ENCODE assay signal across 23 cellular contexts in the genomic region with DNA sequence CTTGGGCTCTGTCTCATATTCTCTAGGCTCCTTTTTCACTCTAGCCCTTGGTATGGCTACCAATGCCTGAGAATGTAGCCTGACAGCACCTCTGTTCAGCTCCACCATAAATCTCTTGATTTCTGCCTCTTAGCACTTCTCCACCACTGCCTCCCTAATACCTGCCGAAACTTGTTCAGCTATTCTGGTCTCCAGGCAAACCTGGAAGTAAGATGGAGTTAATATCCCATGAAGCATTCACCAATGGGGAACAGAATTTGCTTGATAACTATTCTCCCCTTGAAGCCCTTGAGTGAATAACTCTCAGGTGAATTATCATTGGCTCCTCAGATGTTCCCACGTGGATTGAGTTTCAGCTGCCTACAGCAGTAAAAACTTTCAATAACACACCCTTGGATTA.
"Had no signal": no experiment of that assay in that cellular context is flagged by ENCODE, and none has a peak within 500 bp of the region (broad histone marks: within the 10 kb centered on the region; RNA-seq: fewer than 3 reads in every experiment).

No MANE protein-coding gene starts in this region.

- H3K4me1 ChIP-seq: esophagus muscularis mucosa, gastrocnemius medialis, left ventricle myocardium inferior, parathyroid adenoma, testis, vagina had no signal

- H3K4me1 Mint-ChIP-seq: activated CD4-positive, alpha-beta memory T cell treated with anti-CD3 and anti-CD28 coated beads, Interleukin-2, amount 10 ng/mL, durations not matched to agents 7 days and 5 days had no signal

- H3K79me2 ChIP-seq: parathyroid adenoma had no signal

- H3K9me3 Mint-ChIP-seq: activated CD4-positive, alpha-beta memory T cell treated with anti-CD3 and anti-CD28 coated beads, Interleukin-2, amount 10 ng/mL, durations not matched to agents 7 days and 5 days; activated CD4-positive, alpha-beta T cell treated with anti-CD3 and anti-CD28 coated beads, Interleukin-2, amount 10 ng/mL, durations not matched to agents 24 days and 14 days; activated T-helper 1 cell treated with anti-CD3 and anti-CD28 coated beads, Interleukin-12 subunit alpha, Interleukin-12 subunit beta, Interleukin-2, Interleukin-4 antibody, amounts not matched to agents 30 ng/mL and 10 ng/mL and 1 ng/mL, durations not matched to agents 14 hours and 24 hours and 36 hours; T-helper 1 cell treated with Interleukin-12 subunit alpha and Interleukin-12 subunit beta and Interleukin-4 antibody, amounts not matched to agents 30 μg/mL and 1 μg/mL, for 36 hours had no signal

- H3K27ac Mint-ChIP-seq: activated CD4-positive, alpha-beta memory T cell treated with anti-CD3 and anti-CD28 coated beads, Interleukin-2, amount 10 ng/mL, durations not matched to agents 7 days and 5 days; activated CD4-positive, alpha-beta T cell treated with anti-CD3 and anti-CD28 coated beads, Interleukin-2, amount 10 ng/mL, durations not matched to agents 24 days and 14 days; activated naive CD4-positive, alpha-beta T cell treated with anti-CD3 and anti-CD28 coated beads, Interleukin-2, amount 50 U/mL, for 72 hours; activated T-helper 1 cell treated with anti-CD3 and anti-CD28 coated beads, Interleukin-12 subunit alpha, Interleukin-12 subunit beta, Interleukin-2, Interleukin-4 antibody, amounts not matched to agents 30 ng/mL and 10 ng/mL and 1 ng/mL, durations not matched to agents 14 hours and 24 hours and 36 hours; T-helper 1 cell treated with Interleukin-12 subunit alpha and Interleukin-12 subunit beta and Interleukin-4 antibody, amounts not matched to agents 30 μg/mL and 1 μg/mL, for 36 hours had no signal

- H3K27ac ChIP-seq: esophagus muscularis mucosa, gastrocnemius medialis, left ventricle myocardium inferior, parathyroid adenoma, testis, vagina had no signal

- H3K4me3 Mint-ChIP-seq: activated CD4-positive, alpha-beta memory T cell treated with anti-CD3 and anti-CD28 coated beads, Interleukin-2, amount 10 ng/mL, durations not matched to agents 7 days and 5 days; activated CD4-positive, alpha-beta T cell treated with anti-CD3 and anti-CD28 coated beads, Interleukin-2, amount 10 ng/mL, durations not matched to agents 24 days and 14 days; activated T-helper 1 cell treated with anti-CD3 and anti-CD28 coated beads, Interleukin-12 subunit alpha, Interleukin-12 subunit beta, Interleukin-2, Interleukin-4 antibody, amounts not matched to agents 30 ng/mL and 10 ng/mL and 1 ng/mL, durations not matched to agents 14 hours and 24 hours and 36 hours; T-helper 1 cell treated with Interleukin-12 subunit alpha and Interleukin-12 subunit beta and Interleukin-4 antibody, amounts not matched to agents 30 μg/mL and 1 μg/mL, for 36 hours had no signal

- H3K9ac ChIP-seq: parathyroid adenoma had no signal

- H2AFZ ChIP-seq: parathyroid adenoma had no signal

- ATAC-seq: activated CD4-positive, CD25-positive, alpha-beta regulatory T cell treated with anti-CD3 and anti-CD28 coated beads, Interleukin-2, amount 50 U/mL, for 24 hours; activated naive CD4-positive, alpha-beta T cell treated with anti-CD3 and anti-CD28 coated beads, Interleukin-2, amount 50 U/mL, for 72 hours; gastrocnemius medialis; right cardiac atrium had no signal

- H3K9me3 ChIP-seq: testis, vagina had no signal

- H3K36me3 ChIP-seq: esophagus muscularis mucosa, gastrocnemius medialis, left ventricle myocardium inferior, vagina had no signal

- H3K27me3 ChIP-seq: testis, vagina had no signal

- H3K27me3 Mint-ChIP-seq: activated CD4-positive, alpha-beta T cell treated with anti-CD3 and anti-CD28 coated beads, Interleukin-2, amount 10 ng/mL, durations not matched to agents 24 days and 14 days had no signal

- DNase-seq: activated CD4-positive, alpha-beta memory T cell treated with anti-CD3 and anti-CD28 coated beads, Interleukin-2, amount 10 ng/mL, durations not matched to agents 7 days and 5 days; activated CD4-positive, alpha-beta T cell treated with anti-CD3 and anti-CD28 coated beads, Interleukin-2, amount 10 ng/mL, durations not matched to agents 24 days and 14 days; activated gamma-delta T cell; central memory CD4-positive, alpha-beta T cell; dermis blood vessel endothelial cell; effector memory CD4-positive, alpha-beta T cell; gastrocnemius medialis; hippocampal formation; kidney glomerular epithelial cell; left ventricle myocardium inferior; midbrain; nucleus accumbens; right cardiac atrium; stimulated activated CD4-positive, alpha-beta T cell treated with anti-CD3 and anti-CD28 coated beads, Interleukin-12 subunit alpha, Interleukin-12 subunit beta, amount 100 ng/mL, for 4 hours; testis; trophoblast cell had no signal

- H3K4me3 ChIP-seq: esophagus muscularis mucosa, gastrocnemius medialis, left ventricle myocardium inferior, testis, vagina had no signal
